1 cellular context compared by ENCODE assay signal in genomic region chr20:8447262-8448120, GRCh38.
TF ChIP-seq lines count a peak whose summit lies in the region.

No MANE protein-coding gene starts in this region.

TF ChIP-seq in HepG2, 621 proteins besides CTCF, POLR2A, EP300 and RAD21 (continued from another document and continues in another):
- TF ChIP-seq ZNF431 (CRISPR knock-in tag; IDR thresholded peaks at IDR 0.05; ENCODE audit: borderline replicate concordance, low read depth) (no peak), ZNF652 (CRISPR knock-in tag; IDR thresholded peaks at IDR 0.05; ENCODE audit: borderline replicate concordance, low read depth) (0 out of 2 replicates have a peak, but pooled peaks have one; percentile 6), PITX1 (CRISPR knock-in tag; IDR thresholded peaks at IDR 0.05) (peak; percentile 92), MEIS1 (CRISPR knock-in tag; IDR thresholded peaks at IDR 0.05; ENCODE audit: borderline replicate concordance) (no peak), ZBTB20 (CRISPR knock-in tag; IDR thresholded peaks at IDR 0.05; ENCODE audit: borderline replicate concordance, low read depth) (peak; percentile 31; the same call in 1 of the 2 replicates), ZNF512 (CRISPR knock-in tag; IDR thresholded peaks at IDR 0.05) (no peak), NR2F2 (IDR thresholded peaks at IDR 0.05; ENCODE audit: borderline replicate concordance, low read depth) (peak; percentile 79; the same call in 1 of the 2 replicates), CERS6 (CRISPR knock-in tag; IDR thresholded peaks at IDR 0.05) (no peak), HDAC2 (CRISPR knock-in tag; IDR thresholded peaks at IDR 0.05) (peak; percentile 77), MAX (IDR thresholded peaks at IDR 0.05) (no peak), ZFP36 (IDR thresholded peaks at IDR 0.05; ENCODE audit: borderline replicate concordance, low read depth, low read length, partially characterized antibody) (no peak), ZNF629 (CRISPR knock-in tag; conservative IDR thresholded peaks at IDR 0.05) (no peak), RELA (CRISPR knock-in tag; IDR thresholded peaks at IDR 0.05) (no peak), RBM22 (optimal IDR thresholded peaks at IDR 0.05; ENCODE audit: low read length) (no peak), ZNF678 (CRISPR knock-in tag; IDR thresholded peaks at IDR 0.05) (no peak), NCOR1 (IDR thresholded peaks at IDR 0.05; ENCODE audit: borderline replicate concordance, low read length) (0 out of 2 replicates have a peak, but pooled peaks have one; percentile 26), ZNF83 (CRISPR knock-in tag; IDR thresholded peaks at IDR 0.05; ENCODE audit: borderline replicate concordance) (no peak), ELF1 (CRISPR knock-in tag; IDR thresholded peaks at IDR 0.05) (0 out of 2 replicates have a peak, but pooled peaks have one; percentile 26), ZNF761 (CRISPR knock-in tag; conservative IDR thresholded peaks at IDR 0.05) (no peak), EED (CRISPR knock-in tag; IDR thresholded peaks at IDR 0.05) (no peak), POGZ (CRISPR knock-in tag; IDR thresholded peaks at IDR 0.05) (peak; percentile 79), RORA (CRISPR knock-in tag; IDR thresholded peaks at IDR 0.05) (no peak), PHB2 (IDR thresholded peaks at IDR 0.05; ENCODE audit: partially characterized antibody) (no peak), ESRRA (CRISPR knock-in tag; IDR thresholded peaks at IDR 0.05; ENCODE audit: low read depth) (peak; percentile 81; the same call in 1 of the 2 replicates), ZBTB7A (CRISPR knock-in tag; IDR thresholded peaks at IDR 0.05) (no peak), DMAP1 (CRISPR knock-in tag; IDR thresholded peaks at IDR 0.05) (no peak), ZBTB21 (CRISPR knock-in tag; IDR thresholded peaks at IDR 0.05) (no peak), CEBPB (IDR thresholded peaks at IDR 0.05; ENCODE audit: borderline replicate concordance, low read depth, low read length) (no peak), ZNF816 (CRISPR knock-in tag; IDR thresholded peaks at IDR 0.05; ENCODE audit: borderline replicate concordance) (no peak), ZNF33B (CRISPR knock-in tag; IDR thresholded peaks at IDR 0.05) (no peak), PPARG (CRISPR knock-in tag; conservative IDR thresholded peaks at IDR 0.05) (peak; percentile 82), TCF7 (IDR thresholded peaks at IDR 0.05; ENCODE audit: low read depth) (0 out of 2 replicates have a peak, but pooled peaks have one; percentile 21), HHEX (CRISPR knock-in tag; IDR thresholded peaks at IDR 0.05) (peak; percentile 62; the same call in 1 of the 2 replicates), ZNF3 (CRISPR knock-in tag; IDR thresholded peaks at IDR 0.05) (no peak), TBP (CRISPR knock-in tag; IDR thresholded peaks at IDR 0.05) (no peak), CEBPG (CRISPR knock-in tag; IDR thresholded peaks at IDR 0.05) (peak; percentile 59), ERF (CRISPR knock-in tag; IDR thresholded peaks at IDR 0.05) (no peak; the same call in 1 of the 2 replicates), GABPA (IDR thresholded peaks at IDR 0.05; ENCODE audit: low read depth, low read length) (no peak), GABPA (CRISPR knock-in tag; IDR thresholded peaks at IDR 0.05; ENCODE audit: low read depth) (no peak), DRAP1 (CRISPR knock-in tag; IDR thresholded peaks at IDR 0.05) (0 out of 2 replicates have a peak, but pooled peaks have one; percentile 30), PATZ1 (CRISPR knock-in tag; IDR thresholded peaks at IDR 0.05) (0 out of 2 replicates have a peak, but pooled peaks have one; percentile 36), MBD4 (IDR thresholded peaks at IDR 0.05; ENCODE audit: borderline replicate concordance, low read length) (no peak), WIZ (CRISPR knock-in tag; IDR thresholded peaks at IDR 0.05) (peak; percentile 89; the same call in 1 of the 2 replicates), NR2F6 (IDR thresholded peaks at IDR 0.05) (peak; percentile 87), NR2F6 (CRISPR knock-in tag; IDR thresholded peaks at IDR 0.05) (peak; percentile 90), PHF8 (CRISPR knock-in tag; IDR thresholded peaks at IDR 0.05) (no peak), PAX8 (CRISPR knock-in tag; IDR thresholded peaks at IDR 0.05; ENCODE audit: borderline replicate concordance) (no peak)
- TF ChIP-seq, protein P1, sequence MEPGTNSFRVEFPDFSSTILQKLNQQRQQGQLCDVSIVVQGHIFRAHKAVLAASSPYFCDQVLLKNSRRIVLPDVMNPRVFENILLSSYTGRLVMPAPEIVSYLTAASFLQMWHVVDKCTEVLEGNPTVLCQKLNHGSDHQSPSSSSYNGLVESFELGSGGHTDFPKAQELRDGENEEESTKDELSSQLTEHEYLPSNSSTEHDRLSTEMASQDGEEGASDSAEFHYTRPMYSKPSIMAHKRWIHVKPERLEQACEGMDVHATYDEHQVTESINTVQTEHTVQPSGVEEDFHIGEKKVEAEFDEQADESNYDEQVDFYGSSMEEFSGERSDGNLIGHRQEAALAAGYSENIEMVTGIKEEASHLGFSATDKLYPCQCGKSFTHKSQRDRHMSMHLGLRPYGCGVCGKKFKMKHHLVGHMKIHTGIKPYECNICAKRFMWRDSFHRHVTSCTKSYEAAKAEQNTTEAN (CRISPR knock-in tag; conservative IDR thresholded peaks at IDR 0.05): no peak
- TF ChIP-seq, protein P2, sequence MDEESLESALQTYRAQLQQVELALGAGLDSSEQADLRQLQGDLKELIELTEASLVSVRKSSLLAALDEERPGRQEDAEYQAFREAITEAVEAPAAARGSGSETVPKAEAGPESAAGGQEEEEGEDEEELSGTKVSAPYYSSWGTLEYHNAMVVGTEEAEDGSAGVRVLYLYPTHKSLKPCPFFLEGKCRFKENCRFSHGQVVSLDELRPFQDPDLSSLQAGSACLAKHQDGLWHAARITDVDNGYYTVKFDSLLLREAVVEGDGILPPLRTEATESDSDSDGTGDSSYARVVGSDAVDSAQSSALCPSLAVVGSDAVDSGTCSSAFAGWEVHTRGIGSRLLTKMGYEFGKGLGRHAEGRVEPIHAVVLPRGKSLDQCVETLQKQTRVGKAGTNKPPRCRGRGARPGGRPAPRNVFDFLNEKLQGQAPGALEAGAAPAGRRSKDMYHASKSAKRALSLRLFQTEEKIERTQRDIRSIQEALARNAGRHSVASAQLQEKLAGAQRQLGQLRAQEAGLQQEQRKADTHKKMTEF (CRISPR knock-in tag; IDR thresholded peaks at IDR 0.05): no peak
- TF ChIP-seq, protein P3, sequence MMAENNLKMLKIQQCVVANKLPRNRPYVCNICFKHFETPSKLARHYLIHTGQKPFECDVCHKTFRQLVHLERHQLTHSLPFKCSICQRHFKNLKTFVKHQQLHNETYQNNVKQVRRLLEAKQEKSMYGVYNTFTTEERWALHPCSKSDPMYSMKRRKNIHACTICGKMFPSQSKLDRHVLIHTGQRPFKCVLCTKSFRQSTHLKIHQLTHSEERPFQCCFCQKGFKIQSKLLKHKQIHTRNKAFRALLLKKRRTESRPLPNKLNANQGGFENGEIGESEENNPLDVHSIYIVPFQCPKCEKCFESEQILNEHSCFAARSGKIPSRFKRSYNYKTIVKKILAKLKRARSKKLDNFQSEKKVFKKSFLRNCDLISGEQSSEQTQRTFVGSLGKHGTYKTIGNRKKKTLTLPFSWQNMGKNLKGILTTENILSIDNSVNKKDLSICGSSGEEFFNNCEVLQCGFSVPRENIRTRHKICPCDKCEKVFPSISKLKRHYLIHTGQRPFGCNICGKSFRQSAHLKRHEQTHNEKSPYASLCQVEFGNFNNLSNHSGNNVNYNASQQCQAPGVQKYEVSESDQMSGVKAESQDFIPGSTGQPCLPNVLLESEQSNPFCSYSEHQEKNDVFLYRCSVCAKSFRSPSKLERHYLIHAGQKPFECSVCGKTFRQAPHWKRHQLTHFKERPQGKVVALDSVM (CRISPR knock-in tag; IDR thresholded peaks at IDR 0.05): no peak
- TF ChIP-seq, protein P4, sequence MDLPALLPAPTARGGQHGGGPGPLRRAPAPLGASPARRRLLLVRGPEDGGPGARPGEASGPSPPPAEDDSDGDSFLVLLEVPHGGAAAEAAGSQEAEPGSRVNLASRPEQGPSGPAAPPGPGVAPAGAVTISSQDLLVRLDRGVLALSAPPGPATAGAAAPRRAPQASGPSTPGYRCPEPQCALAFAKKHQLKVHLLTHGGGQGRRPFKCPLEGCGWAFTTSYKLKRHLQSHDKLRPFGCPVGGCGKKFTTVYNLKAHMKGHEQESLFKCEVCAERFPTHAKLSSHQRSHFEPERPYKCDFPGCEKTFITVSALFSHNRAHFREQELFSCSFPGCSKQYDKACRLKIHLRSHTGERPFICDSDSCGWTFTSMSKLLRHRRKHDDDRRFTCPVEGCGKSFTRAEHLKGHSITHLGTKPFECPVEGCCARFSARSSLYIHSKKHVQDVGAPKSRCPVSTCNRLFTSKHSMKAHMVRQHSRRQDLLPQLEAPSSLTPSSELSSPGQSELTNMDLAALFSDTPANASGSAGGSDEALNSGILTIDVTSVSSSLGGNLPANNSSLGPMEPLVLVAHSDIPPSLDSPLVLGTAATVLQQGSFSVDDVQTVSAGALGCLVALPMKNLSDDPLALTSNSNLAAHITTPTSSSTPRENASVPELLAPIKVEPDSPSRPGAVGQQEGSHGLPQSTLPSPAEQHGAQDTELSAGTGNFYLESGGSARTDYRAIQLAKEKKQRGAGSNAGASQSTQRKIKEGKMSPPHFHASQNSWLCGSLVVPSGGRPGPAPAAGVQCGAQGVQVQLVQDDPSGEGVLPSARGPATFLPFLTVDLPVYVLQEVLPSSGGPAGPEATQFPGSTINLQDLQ (CRISPR knock-in tag; IDR thresholded peaks at IDR 0.05): no peak
- TF ChIP-seq, protein P5, sequence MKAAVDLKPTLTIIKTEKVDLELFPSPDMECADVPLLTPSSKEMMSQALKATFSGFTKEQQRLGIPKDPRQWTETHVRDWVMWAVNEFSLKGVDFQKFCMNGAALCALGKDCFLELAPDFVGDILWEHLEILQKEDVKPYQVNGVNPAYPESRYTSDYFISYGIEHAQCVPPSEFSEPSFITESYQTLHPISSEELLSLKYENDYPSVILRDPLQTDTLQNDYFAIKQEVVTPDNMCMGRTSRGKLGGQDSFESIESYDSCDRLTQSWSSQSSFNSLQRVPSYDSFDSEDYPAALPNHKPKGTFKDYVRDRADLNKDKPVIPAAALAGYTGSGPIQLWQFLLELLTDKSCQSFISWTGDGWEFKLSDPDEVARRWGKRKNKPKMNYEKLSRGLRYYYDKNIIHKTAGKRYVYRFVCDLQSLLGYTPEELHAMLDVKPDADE (CRISPR knock-in tag; IDR thresholded peaks at IDR 0.05): no peak
- TF ChIP-seq, protein P6, sequence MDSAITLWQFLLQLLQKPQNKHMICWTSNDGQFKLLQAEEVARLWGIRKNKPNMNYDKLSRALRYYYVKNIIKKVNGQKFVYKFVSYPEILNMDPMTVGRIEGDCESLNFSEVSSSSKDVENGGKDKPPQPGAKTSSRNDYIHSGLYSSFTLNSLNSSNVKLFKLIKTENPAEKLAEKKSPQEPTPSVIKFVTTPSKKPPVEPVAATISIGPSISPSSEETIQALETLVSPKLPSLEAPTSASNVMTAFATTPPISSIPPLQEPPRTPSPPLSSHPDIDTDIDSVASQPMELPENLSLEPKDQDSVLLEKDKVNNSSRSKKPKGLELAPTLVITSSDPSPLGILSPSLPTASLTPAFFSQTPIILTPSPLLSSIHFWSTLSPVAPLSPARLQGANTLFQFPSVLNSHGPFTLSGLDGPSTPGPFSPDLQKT (CRISPR knock-in tag; IDR thresholded peaks at IDR 0.05; ENCODE audit: borderline replicate concordance): no peak
